ENCODE assay signal across 22 cellular contexts in genomic region chr10:71513454-71513853, GRCh38.
"Had no signal": no experiment of that assay in that cellular context is flagged by ENCODE, and none has a peak within 500 bp of the region (broad histone marks: within the 10 kb centered on the region; RNA-seq: fewer than 3 reads in every experiment).

No MANE protein-coding gene starts in this region.

- H3K4me3 ChIP-seq: coronary artery, esophagus muscularis mucosa, gastroesophageal sphincter, heart left ventricle, hepatocyte, lung, right lobe of liver, suprapubic skin, transverse colon had no signal

- H3K9me3 Mint-ChIP-seq: memory B cell; natural killer cell; neural crest cell; stimulated activated naive B cell treated with anti-CD40 and anti-IgM and Interleukin-4, amounts not matched to agents 10 μg/mL and 1 μg/mL and 100 μg/mL, for 72 hours; stimulated activated naive CD8-positive, alpha-beta T cell treated with anti-CD3 and anti-CD28 coated beads, Interleukin-15, amount 100 ng/mL, for 72 hours had no signal

- DNase-seq: dermis blood vessel endothelial cell; effector memory CD4-positive, alpha-beta T cell; heart left ventricle; kidney; natural killer cell; right lobe of liver; small intestine; stimulated activated CD4-positive, alpha-beta T cell treated with anti-CD3 and anti-CD28 coated beads, Interleukin-15, amount 100 ng/mL, for 24 hours; stimulated activated CD4-positive, alpha-beta T cell treated with anti-CD3 and anti-CD28 coated beads, Interleukin-2, amount 100 ng/mL, for 48 hours; stimulated activated naive B cell treated with anti-CD40 and anti-IgM and Interleukin-4, amounts not matched to agents 10 μg/mL and 1 μg/mL and 100 μg/mL, for 72 hours; stimulated activated naive CD8-positive, alpha-beta T cell treated with anti-CD3 and anti-CD28 coated beads, Interleukin-15, amount 100 ng/mL, for 72 hours; transverse colon had no signal

- H2AFZ ChIP-seq: hepatocyte had no signal

- H3K9me3 ChIP-seq: esophagus muscularis mucosa, gastroesophageal sphincter, heart left ventricle, right lobe of liver, suprapubic skin, transverse colon had no signal

- H3K27ac ChIP-seq: coronary artery, esophagus muscularis mucosa, foreskin keratinocyte, gastroesophageal sphincter, heart left ventricle, hepatocyte, right lobe of liver, suprapubic skin, transverse colon had no signal

- H3K4me1 Mint-ChIP-seq: memory B cell; natural killer cell; neural crest cell; stimulated activated naive B cell treated with anti-CD40 and anti-IgM and Interleukin-4, amounts not matched to agents 10 μg/mL and 1 μg/mL and 100 μg/mL, for 72 hours; stimulated activated naive CD8-positive, alpha-beta T cell treated with anti-CD3 and anti-CD28 coated beads, Interleukin-15, amount 100 ng/mL, for 72 hours had no signal

- H3K4me3 Mint-ChIP-seq: memory B cell; natural killer cell; neural crest cell; stimulated activated naive B cell treated with anti-CD40 and anti-IgM and Interleukin-4, amounts not matched to agents 10 μg/mL and 1 μg/mL and 100 μg/mL, for 72 hours; stimulated activated naive CD8-positive, alpha-beta T cell treated with anti-CD3 and anti-CD28 coated beads, Interleukin-15, amount 100 ng/mL, for 72 hours had no signal

- H3K27me3 ChIP-seq: esophagus muscularis mucosa, gastroesophageal sphincter, heart left ventricle, hepatocyte, right lobe of liver, suprapubic skin, transverse colon had no signal

- ATAC-seq: foreskin keratinocyte; gastroesophageal sphincter; heart left ventricle; left lobe of liver; natural killer cell; right lobe of liver; stimulated activated naive B cell treated with anti-CD40 and anti-IgM and Interleukin-4, amounts not matched to agents 10 μg/mL and 1 μg/mL and 100 μg/mL, for 72 hours; stimulated activated naive CD8-positive, alpha-beta T cell treated with anti-CD3 and anti-CD28 coated beads, Interleukin-15, amount 100 ng/mL, for 72 hours had no signal

- H3K36me3 ChIP-seq: gastroesophageal sphincter, heart left ventricle, right lobe of liver, suprapubic skin, transverse colon had no signal

- H3K4me1 ChIP-seq: esophagus muscularis mucosa, foreskin keratinocyte, gastroesophageal sphincter, right lobe of liver, transverse colon had no signal

- H3K27me3 Mint-ChIP-seq: memory B cell; stimulated activated naive CD8-positive, alpha-beta T cell treated with anti-CD3 and anti-CD28 coated beads, Interleukin-15, amount 100 ng/mL, for 72 hours had no signal

- H3K27ac Mint-ChIP-seq: memory B cell; natural killer cell; stimulated activated naive B cell treated with anti-CD40 and anti-IgM and Interleukin-4, amounts not matched to agents 10 μg/mL and 1 μg/mL and 100 μg/mL, for 72 hours; stimulated activated naive CD8-positive, alpha-beta T cell treated with anti-CD3 and anti-CD28 coated beads, Interleukin-15, amount 100 ng/mL, for 72 hours had no signal

- H3K36me3 Mint-ChIP-seq: memory B cell; natural killer cell; stimulated activated naive B cell treated with anti-CD40 and anti-IgM and Interleukin-4, amounts not matched to agents 10 μg/mL and 1 μg/mL and 100 μg/mL, for 72 hours had no signal

- H3K4me2 ChIP-seq: hepatocyte had no signal
